Comparison of ENCODE assay signal across 9 cellular contexts in genomic region chr17:14428640-14429029, GRCh38.
A peak's percentile ranks its signal among the peaks of the same experiment; 100 is the strongest.
DNase-seq lines count a peak whose midpoint lies in the region; ATAC-seq and TF ChIP-seq lines count a peak whose summit lies in the region.
"Had no signal": no experiment of that assay in that cellular context is flagged by ENCODE, and none has a peak within 500 bp of the region (broad histone marks: within the 10 kb centered on the region; RNA-seq: fewer than 3 reads in every experiment).

No MANE protein-coding gene starts in this region.

- WGBS in sigmoid colon, 2 donors, result 22 to 38% methylated on average over 2 of the region's 2 CpGs

- H3K4me1 ChIP-seq in BLaER1 treated with 17β-estradiol and CSF1 and Interleukin-3, amounts not matched to agents 10 nM and 100 nM, result peaks cover 26 to 70% (median 60%) of the 10 kb centered on the region in 10 experiments
- H3K4me1 ChIP-seq in MM.1S (ENCODE audit: low read length) (0 out of 2 replicates have a peak, but pooled peaks cover 5% of the 10 kb centered on the region), SJCRH30 (no peaks in the 10 kb centered on the region), sigmoid colon (no peaks in the 10 kb centered on the region)
- H3K4me1 ChIP-seq: BE2C had no signal

- H3K36me3 ChIP-seq in BLaER1 treated with 17β-estradiol and CSF1 and Interleukin-3, amounts not matched to agents 10 nM and 100 nM, result no peaks in the 10 kb centered on the region
- H3K36me3 ChIP-seq in MM.1S (replicated peaks; ENCODE audit: insufficient read depth, low read length), result no peaks in the 10 kb centered on the region
- H3K36me3 ChIP-seq in SJCRH30, result no peaks in the 10 kb centered on the region
- H3K36me3 ChIP-seq in sigmoid colon, result no peaks in the 10 kb centered on the region
- H3K36me3 ChIP-seq: BE2C had no signal

- peak; percentile 33 for DNase-seq in MM.1S
- DNase-seq in SJCRH30, result no peak
- no peak for DNase-seq in effector CD8-positive, alpha-beta T cell (lab: John Stamatoyannopoulos, UW)
- DNase-seq in sigmoid colon, result no peak
- DNase-seq: BE2C had no signal

- H3K27me3 Mint-ChIP-seq in activated naive CD4-positive, alpha-beta T cell treated with anti-CD3 and anti-CD28 coated beads, Interleukin-2, amount 50 U/mL, for 24 hours, result no peaks in the 10 kb centered on the region

- H2AFZ ChIP-seq in MM.1S (ENCODE audit: low read length), result no peak overlapping the region

- H3K9me3 ChIP-seq in BLaER1 treated with 17β-estradiol and CSF1 and Interleukin-3, amounts not matched to agents 10 nM and 100 nM (replicated peaks in 1 of 11), result peaks cover 0 to 12% (median 9%) of the 10 kb centered on the region in 11 experiments; a peak in 15 of 22 replicates
- H3K9me3 ChIP-seq in MM.1S (replicated peaks; ENCODE audit: insufficient read depth, low read length) (no peaks in the 10 kb centered on the region), SJCRH30 (replicated peaks) (no peaks in the 10 kb centered on the region), sigmoid colon (no peaks in the 10 kb centered on the region)
- H3K9me3 ChIP-seq: BE2C had no signal

- peaks cover 1% of the 10 kb centered on the region for H3K36me3 Mint-ChIP-seq in activated naive CD4-positive, alpha-beta T cell treated with anti-CD3 and anti-CD28 coated beads, Interleukin-2, amount 50 U/mL, for 24 hours

- H3K9ac ChIP-seq in BLaER1 treated with 17β-estradiol and CSF1 and Interleukin-3, amounts not matched to agents 10 nM and 100 nM, result peak overlapping the region in 8 of 11 experiments; percentile 1 to 75 (median 53); a peak in 14 of 22 replicates
- no peak overlapping the region for H3K9ac ChIP-seq in MM.1S (ENCODE audit: low read length)

- no peaks in the 10 kb centered on the region for H3K27me3 ChIP-seq in BLaER1 treated with 17β-estradiol and CSF1 and Interleukin-3, amounts not matched to agents 10 nM and 100 nM
- no peaks in the 10 kb centered on the region for H3K27me3 ChIP-seq in MM.1S (replicated peaks; ENCODE audit: insufficient read depth, low read length)
- H3K27me3 ChIP-seq in SJCRH30, result no peaks in the 10 kb centered on the region
- H3K27me3 ChIP-seq in sigmoid colon, result no peaks in the 10 kb centered on the region
- H3K27me3 ChIP-seq: BE2C had no signal

- H3K27ac Mint-ChIP-seq in activated naive CD4-positive, alpha-beta T cell treated with anti-CD3 and anti-CD28 coated beads, Interleukin-2, amount 50 U/mL, for 24 hours, result peak overlapping the region; percentile 97

- H3K4me3 Mint-ChIP-seq in activated naive CD4-positive, alpha-beta T cell treated with anti-CD3 and anti-CD28 coated beads, Interleukin-2, amount 50 U/mL, for 24 hours, result peak overlapping the region; percentile 81

- H3F3A ChIP-seq in MM.1S (ENCODE audit: insufficient read depth, low read length), result no peaks in the 10 kb centered on the region

- peaks cover 62% of the 10 kb centered on the region for H3K4me1 Mint-ChIP-seq in activated naive CD4-positive, alpha-beta T cell treated with anti-CD3 and anti-CD28 coated beads, Interleukin-2, amount 50 U/mL, for 24 hours

- intact Hi-C loops in sigmoid colon (cut with DNase I), result no loop called here

- H3K27ac ChIP-seq in BLaER1 treated with 17β-estradiol and CSF1 and Interleukin-3, amounts not matched to agents 10 nM and 100 nM, result peak overlapping the region in 8 of 11 experiments; percentile 52 to 80 (median 64); a peak in 16 of 22 replicates
- H3K27ac ChIP-seq in MM.1S (ENCODE audit: low read length) (peak overlapping the region; percentile 55; the same call in 1 of the 2 replicates), SJCRH30 (no peak overlapping the region), sigmoid colon (no peak overlapping the region)

- H3K9me2 ChIP-seq in MM.1S (replicated peaks; ENCODE audit: insufficient read depth, low read length), result no peaks in the 10 kb centered on the region

- TF ChIP-seq EP300 in sigmoid colon (IDR thresholded peaks at IDR 0.05), result no peak

- peak; percentile 53 for ATAC-seq in GM19452 (IDR thresholded peaks at IDR 0.05; ENCODE audit: unreplicated experiment)
- no peak for ATAC-seq in HG02678 (IDR thresholded peaks at IDR 0.05; ENCODE audit: unreplicated experiment)

- no peaks in the 10 kb centered on the region for H3K79me2 ChIP-seq in MM.1S (ENCODE audit: low read length)

- H3K9me3 Mint-ChIP-seq in activated naive CD4-positive, alpha-beta T cell treated with anti-CD3 and anti-CD28 coated beads, Interleukin-2, amount 50 U/mL, for 24 hours, result no peaks in the 10 kb centered on the region

- peak overlapping the region; percentile 57 to 89 (median 82) for H3K4me2 ChIP-seq in BLaER1 treated with 17β-estradiol and CSF1 and Interleukin-3, amounts not matched to agents 10 nM and 100 nM
- peak overlapping the region; percentile 28; the same call in 1 of the 2 replicates for H3K4me2 ChIP-seq in MM.1S (ENCODE audit: low read depth, low read length)

- TF ChIP-seq CTCF in MM.1S (IDR thresholded peaks at IDR 0.05; ENCODE audit: low read length), result no peak
- no peak for TF ChIP-seq CTCF in sigmoid colon (IDR thresholded peaks at IDR 0.05)

- TF ChIP-seq POLR2A in sigmoid colon (IDR thresholded peaks at IDR 0.05), result no peak

- no peaks in the 10 kb centered on the region for H4K20me1 ChIP-seq in BLaER1 treated with 17β-estradiol and CSF1 and Interleukin-3, amounts not matched to agents 10 nM and 100 nM
- no peaks in the 10 kb centered on the region for H4K20me1 ChIP-seq in MM.1S (ENCODE audit: insufficient read depth, low read length)

- peak overlapping the region in 7 of 10 experiments; percentile 10 to 42 (median 39); a peak in 11 of 20 replicates for H3K4me3 ChIP-seq in BLaER1 treated with 17β-estradiol and CSF1 and Interleukin-3, amounts not matched to agents 10 nM and 100 nM
- no peak overlapping the region for H3K4me3 ChIP-seq in MM.1S (ENCODE audit: low read length)
- no peak overlapping the region for H3K4me3 ChIP-seq in SJCRH30
- no peak overlapping the region for H3K4me3 ChIP-seq in sigmoid colon

Comparison
In these comparisons a context has a peak if more than half of its experiments do, and no peak if none do; other contexts are left out.
1. H3K27ac ChIP-seq: peak in BLaER1 treated with 17β-estradiol and CSF1 and Interleukin-3, amounts not matched to agents 10 nM and 100 nM (8 of 11) and MM.1S (single experiment); none in SJCRH30 (single experiment) and sigmoid colon (0 of 4).
2. H3K4me3 ChIP-seq: peak in BLaER1 treated with 17β-estradiol and CSF1 and Interleukin-3, amounts not matched to agents 10 nM and 100 nM (7 of 10); none in MM.1S (single experiment), SJCRH30 (single experiment) and sigmoid colon (0 of 4).